ENCODE assay signal across 8 cellular contexts in genomic region chr1:178031856-178032320, GRCh38.
DNase-seq lines count a peak whose midpoint lies in the region; ATAC-seq and TF ChIP-seq lines count a peak whose summit lies in the region.

No MANE protein-coding gene starts in this region.

- ATAC-seq in GM18508 (IDR thresholded peaks at IDR 0.05; ENCODE audit: insufficient read depth, unreplicated experiment), result peak; percentile 90
- peak; percentile 99 for ATAC-seq in HG02884 (IDR thresholded peaks at IDR 0.05; ENCODE audit: unreplicated experiment)

- DNase-seq in BE2C, result peak; percentile 69
- DNase-seq in NCI-H128 (lab: John Stamatoyannopoulos, UW; ENCODE audit: unreplicated experiment), result peak; percentile 43
- peak; percentile 4 for DNase-seq in T-helper 2 cell treated with Interferon-gamma antibody and Interleukin-4, amounts not matched to agents 5 μg/mL and 100 μg/mL, for 36 hours (ENCODE audit: low spot score)
- peak; percentile 97 for DNase-seq in fibroblast of peridontal ligament (ENCODE audit: extremely low read depth)
- DNase-seq in nephron progenitor cell, result peak; percentile 79
- no peak for DNase-seq in effector memory CD4-positive, alpha-beta T cell

- H3K4me3 ChIP-seq in BE2C (ENCODE audit: low read depth, low read length), result no peak overlapping the region
- H3K4me3 ChIP-seq in effector memory CD4-positive, alpha-beta T cell (ENCODE audit: insufficient read depth, low read depth, low read length, poor library complexity, severe bottlenecking), result no peak overlapping the region

- no peaks in the 10 kb centered on the region for H3K9me3 Mint-ChIP-seq in T-helper 2 cell treated with Interferon-gamma antibody and Interleukin-4, amounts not matched to agents 5 μg/mL and 100 μg/mL, for 36 hours
- peaks cover 7% of the 10 kb centered on the region for H3K9me3 Mint-ChIP-seq in nephron progenitor cell

- H3K36me3 ChIP-seq in BE2C, result no peaks in the 10 kb centered on the region
- no peaks in the 10 kb centered on the region for H3K36me3 ChIP-seq in effector memory CD4-positive, alpha-beta T cell (ENCODE audit: control insufficient read depth, insufficient read depth, low read length)

- no peaks in the 10 kb centered on the region for H3K36me3 Mint-ChIP-seq in T-helper 2 cell treated with Interferon-gamma antibody and Interleukin-4, amounts not matched to agents 5 μg/mL and 100 μg/mL, for 36 hours (ENCODE audit: low read depth)
- H3K36me3 Mint-ChIP-seq in nephron progenitor cell (ENCODE audit: low read depth), result no peaks in the 10 kb centered on the region

- no peaks in the 10 kb centered on the region for H3K4me1 ChIP-seq in BE2C
- no peaks in the 10 kb centered on the region for H3K4me1 ChIP-seq in effector memory CD4-positive, alpha-beta T cell (ENCODE audit: control insufficient read depth, insufficient read depth, low read length, poor library complexity, severe bottlenecking)

- no peaks in the 10 kb centered on the region for H3K4me1 Mint-ChIP-seq in T-helper 2 cell treated with Interferon-gamma antibody and Interleukin-4, amounts not matched to agents 5 μg/mL and 100 μg/mL, for 36 hours (ENCODE audit: low read depth)
- peaks cover 3% of the 10 kb centered on the region for H3K4me1 Mint-ChIP-seq in nephron progenitor cell

- no peak overlapping the region for H3K4me3 Mint-ChIP-seq in T-helper 2 cell treated with Interferon-gamma antibody and Interleukin-4, amounts not matched to agents 5 μg/mL and 100 μg/mL, for 36 hours
- H3K4me3 Mint-ChIP-seq in nephron progenitor cell, result no peak overlapping the region

- H3K27ac ChIP-seq in effector memory CD4-positive, alpha-beta T cell (ENCODE audit: insufficient read depth, low read length, poor library complexity, severe bottlenecking), result no peak overlapping the region

- no peaks in the 10 kb centered on the region for H3K27me3 ChIP-seq in BE2C
- no peaks in the 10 kb centered on the region for H3K27me3 ChIP-seq in effector memory CD4-positive, alpha-beta T cell (replicated peaks; ENCODE audit: control insufficient read depth, insufficient read depth, low read length, poor library complexity, severe bottlenecking)

- no peaks in the 10 kb centered on the region for H3K9me3 ChIP-seq in BE2C
- no peaks in the 10 kb centered on the region for H3K9me3 ChIP-seq in effector memory CD4-positive, alpha-beta T cell (ENCODE audit: control insufficient read depth, low read length)

- TF ChIP-seq CTCF in BE2C (IDR thresholded peaks at IDR 0.05; ENCODE audit: low read depth, low read length) (peak; percentile 77), nephron progenitor cell (IDR thresholded peaks at IDR 0.05) (peak; percentile 79)

- peaks cover 4% of the 10 kb centered on the region for H3K27me3 Mint-ChIP-seq in T-helper 2 cell treated with Interferon-gamma antibody and Interleukin-4, amounts not matched to agents 5 μg/mL and 100 μg/mL, for 36 hours (ENCODE audit: low read depth)
- H3K27me3 Mint-ChIP-seq in nephron progenitor cell (ENCODE audit: low read depth, poor library complexity), result peaks cover 3% of the 10 kb centered on the region

- H3K27ac Mint-ChIP-seq in T-helper 2 cell treated with Interferon-gamma antibody and Interleukin-4, amounts not matched to agents 5 μg/mL and 100 μg/mL, for 36 hours, result no peak overlapping the region
- no peak overlapping the region for H3K27ac Mint-ChIP-seq in nephron progenitor cell

Comparison
In these comparisons a context has a peak if more than half of its experiments do, and no peak if none do; other contexts are left out.
1. DNase-seq: peak in BE2C (single experiment), NCI-H128 (single experiment), T-helper 2 cell treated with Interferon-gamma antibody and Interleukin-4, amounts not matched to agents 5 μg/mL and 100 μg/mL, for 36 hours (single experiment), fibroblast of peridontal ligament (single experiment) and nephron progenitor cell (single experiment); none in effector memory CD4-positive, alpha-beta T cell (0 of 3).